Comparison of ENCODE assay signal across 26 cellular contexts in the genomic region with DNA sequence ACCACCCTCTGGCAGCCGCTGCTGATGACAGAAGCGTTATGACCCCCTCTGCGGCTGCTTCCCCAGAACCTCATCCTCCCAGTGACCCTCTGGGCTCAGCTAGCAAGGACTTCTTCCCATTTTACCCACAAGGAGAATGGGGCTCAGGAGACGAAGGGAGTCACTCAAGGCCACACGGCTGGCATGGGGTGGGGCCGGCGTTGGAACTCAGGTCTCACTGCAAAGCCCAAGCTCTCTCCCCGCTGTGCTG. TPM values are rescaled to one million over a fixed set of nuclear protein-coding genes. Genes with fewer than 3 reads are reported as not detected.
A peak's percentile ranks its signal among the peaks of the same experiment; 100 is the strongest.
DNase-seq lines count a peak whose midpoint lies in the region; ATAC-seq, FAIRE-seq and TF ChIP-seq lines count a peak whose summit lies in the region.
"Had no signal": no experiment of that assay in that cellular context is flagged by ENCODE, and none has a peak within 500 bp of the region (broad histone marks: within the 10 kb centered on the region; RNA-seq: fewer than 3 reads in every experiment).

No MANE protein-coding gene starts in this region.

- H3K9ac ChIP-seq in SK-N-MC (ENCODE audit: insufficient read length) = no peak overlapping the region
- H3K9ac ChIP-seq in K562 (ENCODE audit: insufficient read depth in 1 of 2, low read depth in 2 of 2, low read length in 2 of 2) = peak overlapping the region in 1 of 2 experiments; percentile 64; a peak in 1 of 4 replicates
- H3K9ac ChIP-seq in neural progenitor cell = no peak overlapping the region
- H3K9ac ChIP-seq: BLaER1 treated with 17β-estradiol and CSF1 and Interleukin-3, amounts not matched to agents 10 nM and 100 nM; GM23248 had no signal

- H4K20me1 ChIP-seq in K562 (replicated peaks; ENCODE audit: control insufficient read depth, insufficient read depth, low read length) (no peaks in the 10 kb centered on the region), neural progenitor cell (ENCODE audit: low read depth) (no peaks in the 10 kb centered on the region)

- H3K79me2 ChIP-seq in K562 (ENCODE audit: control insufficient read depth, insufficient read depth, low read length) (no peaks in the 10 kb centered on the region), neural progenitor cell (ENCODE audit: low read depth) (no peaks in the 10 kb centered on the region)

- H3K4me2 ChIP-seq in K562 (ENCODE audit: insufficient read depth, low read length) (no peak overlapping the region), neural progenitor cell (no peak overlapping the region)
- H3K4me2 ChIP-seq: A549; BLaER1 treated with 17β-estradiol and CSF1 and Interleukin-3, amounts not matched to agents 10 nM and 100 nM had no signal

- no peak for TF ChIP-seq RAD21 in K562 (CRISPR knock-in tag; conservative IDR thresholded peaks at IDR 0.05 in 1 of 2, IDR thresholded peaks at IDR 0.05 in 1 of 2)

- no peaks in the 10 kb centered on the region for H3F3A ChIP-seq in neural progenitor cell (ENCODE audit: low read depth)

- peaks cover 8% of the 10 kb centered on the region for H3K27me3 Mint-ChIP-seq in neural progenitor cell (ENCODE audit: insufficient read depth, low read depth)
- no peaks in the 10 kb centered on the region for H3K27me3 Mint-ChIP-seq in stimulated activated naive B cell treated with anti-CD40 and anti-IgM and Interleukin-4, amounts not matched to agents 10 μg/mL and 1 μg/mL and 100 μg/mL, for 72 hours
- H3K27me3 Mint-ChIP-seq: CD4-positive, alpha-beta T cell had no signal

- H3K9me3 ChIP-seq in SK-N-MC (ENCODE audit: low read depth, low read length) (no peaks in the 10 kb centered on the region), K562 (replicated peaks; ENCODE audit: control insufficient read depth, insufficient read depth, low read depth, low read length) (no peaks in the 10 kb centered on the region), neural progenitor cell (ENCODE audit: low read depth) (no peaks in the 10 kb centered on the region)
- H3K9me3 ChIP-seq in effector memory CD4-positive, alpha-beta T cell (ENCODE audit: control insufficient read depth, low read length) = no peaks in the 10 kb centered on the region
- H3K9me3 ChIP-seq: A549; BE2C; BLaER1 treated with 17β-estradiol and CSF1 and Interleukin-3, amounts not matched to agents 10 nM and 100 nM had no signal

- H3K4me3 Mint-ChIP-seq in neural progenitor cell = no peak overlapping the region
- no peak overlapping the region for H3K4me3 Mint-ChIP-seq in stimulated activated naive B cell treated with anti-CD40 and anti-IgM and Interleukin-4, amounts not matched to agents 10 μg/mL and 1 μg/mL and 100 μg/mL, for 72 hours
- H3K4me3 Mint-ChIP-seq: CD14-positive monocyte; CD4-positive, alpha-beta T cell; CD8-positive, alpha-beta memory T cell; H9 had no signal

- H3K4me3 ChIP-seq in SK-N-MC (no peak overlapping the region), K562 (no peak overlapping the region), neural progenitor cell (no peak overlapping the region)
- no peak overlapping the region for H3K4me3 ChIP-seq in effector memory CD4-positive, alpha-beta T cell (ENCODE audit: insufficient read depth, low read depth, low read length, poor library complexity, severe bottlenecking)
- H3K4me3 ChIP-seq: A549; BLaER1 treated with 17β-estradiol and CSF1 and Interleukin-3, amounts not matched to agents 10 nM and 100 nM; GM12878; GM23248 had no signal

- peak overlapping the region; percentile 77 for H2AFZ ChIP-seq in K562 (ENCODE audit: low read depth, low read length)
- no peak overlapping the region for H2AFZ ChIP-seq in neural progenitor cell (replicated peaks)
- H2AFZ ChIP-seq: GM23248 had no signal

- 58% methylated on average over 6 of the region's 8 CpGs for WGBS in K562 (ENCODE audit: insufficient coverage, low coverage, missing lambda C conversion rate)

- H3K36me3 Mint-ChIP-seq in neural progenitor cell = no peaks in the 10 kb centered on the region
- peaks cover 4 to 7% of the 10 kb centered on the region in 2 donors for H3K36me3 Mint-ChIP-seq in stimulated activated naive B cell treated with anti-CD40 and anti-IgM and Interleukin-4, amounts not matched to agents 10 μg/mL and 1 μg/mL and 100 μg/mL, for 72 hours
- H3K36me3 Mint-ChIP-seq: CD14-positive monocyte; CD8-positive, alpha-beta memory T cell had no signal

- peaks cover 9% of the 10 kb centered on the region for H3K4me1 Mint-ChIP-seq in neural progenitor cell
- peaks cover 6% of the 10 kb centered on the region in 2 donors for H3K4me1 Mint-ChIP-seq in stimulated activated naive B cell treated with anti-CD40 and anti-IgM and Interleukin-4, amounts not matched to agents 10 μg/mL and 1 μg/mL and 100 μg/mL, for 72 hours

- no peaks in the 10 kb centered on the region for H3K9me1 ChIP-seq in K562 (ENCODE audit: control insufficient read depth, insufficient read depth, low read length)

- TF ChIP-seq POLR2A in K562 (conservative IDR thresholded peaks at IDR 0.05) = no peak

- in situ Hi-C loops in K562 (cut with MboI) = no loop called here

- H3K27ac ChIP-seq in SK-N-MC (0 out of 2 replicates have a peak overlapping the region, but pooled peaks have one; percentile 36), K562 (ENCODE audit: extremely low read depth, low read depth, low read length) (no peak overlapping the region), neural progenitor cell (no peak overlapping the region)
- H3K27ac ChIP-seq in effector memory CD4-positive, alpha-beta T cell (ENCODE audit: insufficient read depth, low read length, poor library complexity, severe bottlenecking) = no peak overlapping the region
- H3K27ac ChIP-seq: A549; BLaER1 treated with 17β-estradiol and CSF1 and Interleukin-3, amounts not matched to agents 10 nM and 100 nM; GM23248 had no signal

- intact Hi-C loops in K562 (cut with micrococcal nuclease) = no loop called here

- no peak for TF ChIP-seq EP300 in K562 (IDR thresholded peaks at IDR 0.05; ENCODE audit: low read length)

- H3K4me1 ChIP-seq in K562 (replicated peaks in 1 of 2; ENCODE audit: control insufficient read depth in 2 of 2, insufficient read depth in 2 of 2, low read length in 2 of 2) (peaks cover 0 to 20% of the 10 kb centered on the region in 2 experiments; a peak in 4 of 5 replicates), neural progenitor cell (peaks cover 3% of the 10 kb centered on the region)
- no peaks in the 10 kb centered on the region for H3K4me1 ChIP-seq in effector memory CD4-positive, alpha-beta T cell (ENCODE audit: control insufficient read depth, insufficient read depth, low read length, poor library complexity, severe bottlenecking)

- peak; percentile 29 for FAIRE-seq in K562 (lab: Jason Lieb, UNC)
- FAIRE-seq: A549, D721Med, GM12878, GM19239 had no signal

- DNase-seq in SK-N-MC (ENCODE audit: low read depth, low spot score) = no peak
- no peak for DNase-seq in K562 (ENCODE audit: extremely low read depth in 1 of 4, low spot score in 3 of 4)
- no peak for DNase-seq in neural progenitor cell (ENCODE audit: low spot score)
- no peak for DNase-seq in stimulated activated naive B cell treated with anti-CD40 and anti-IgM and Interleukin-4, amounts not matched to agents 10 μg/mL and 1 μg/mL and 100 μg/mL, for 72 hours
- no peak for DNase-seq in NCI-H510A treated with DMSO at 0.1 percent for 48 hours (lab: John Stamatoyannopoulos, UW)
- DNase-seq in effector memory CD4-positive, alpha-beta T cell = no peak
- DNase-seq in middle frontal gyrus (ENCODE audit: extremely low spot score, low spot score) = no peak
- DNase-seq: 8988T; ACHN; AML-193; BE2C; CD4-positive, alpha-beta T cell; CD8-positive, alpha-beta memory T cell; DMS 273 treated with DMSO at 0.1 percent for 48 hours; DMS79; EL; GDM1; GM23248; H9 had no signal

- POLR2A ChIA-PET in K562 (lab: Yijun Ruan, JAX) = no interaction called here

- H3K27ac Mint-ChIP-seq in neural progenitor cell = peak overlapping the region; percentile 84
- peak overlapping the region; percentile 21 for H3K27ac Mint-ChIP-seq in stimulated activated naive B cell treated with anti-CD40 and anti-IgM and Interleukin-4, amounts not matched to agents 10 μg/mL and 1 μg/mL and 100 μg/mL, for 72 hours
- H3K27ac Mint-ChIP-seq: CD4-positive, alpha-beta T cell; H9 had no signal

- no peak for ATAC-seq in K562
- no peak for ATAC-seq in stimulated activated naive B cell treated with anti-CD40 and anti-IgM and Interleukin-4, amounts not matched to agents 10 μg/mL and 1 μg/mL and 100 μg/mL, for 72 hours (replicated peaks)
- ATAC-seq: A549, GM12878, HCT116 had no signal

- TF ChIP-seq CTCF in K562 (IDR thresholded peaks at IDR 0.05 in 2 of 3, conservative IDR thresholded peaks at IDR 0.05 in 1 of 3; ENCODE audit: insufficient read depth in 2 of 3, low read depth in 1 of 3, low read length in 3 of 3) (no peak), neural progenitor cell (IDR thresholded peaks at IDR 0.05) (no peak)

- no TSS peak for BruUV-seq in K562 (replicated peaks; lab: Mats Ljungman, UMichigan)

- no peaks in the 10 kb centered on the region for H3K27me3 ChIP-seq in K562 (ENCODE audit: control insufficient read depth in 2 of 2, insufficient read depth in 2 of 2, low read length in 2 of 2)
- no peaks in the 10 kb centered on the region for H3K27me3 ChIP-seq in neural progenitor cell
- no peaks in the 10 kb centered on the region for H3K27me3 ChIP-seq in effector memory CD4-positive, alpha-beta T cell (replicated peaks; ENCODE audit: control insufficient read depth, insufficient read depth, low read length, poor library complexity, severe bottlenecking)
- H3K27me3 ChIP-seq: BE2C; BLaER1 treated with 17β-estradiol and CSF1 and Interleukin-3, amounts not matched to agents 10 nM and 100 nM had no signal

- no peaks in the 10 kb centered on the region for H3K9me3 Mint-ChIP-seq in neural progenitor cell
- H3K9me3 Mint-ChIP-seq in stimulated activated naive B cell treated with anti-CD40 and anti-IgM and Interleukin-4, amounts not matched to agents 10 μg/mL and 1 μg/mL and 100 μg/mL, for 72 hours = no peaks in the 10 kb centered on the region
- H3K9me3 Mint-ChIP-seq: CD4-positive, alpha-beta T cell; CD8-positive, alpha-beta memory T cell; H9 had no signal

- CTCF ChIA-PET in K562 (lab: Yijun Ruan, JAX; ENCODE audit: low intra/inter-chr PET ratio) = no interaction called here

- no peaks in the 10 kb centered on the region for H3K36me3 ChIP-seq in SK-N-MC (ENCODE audit: insufficient read depth, low read length)
- H3K36me3 ChIP-seq in K562 (ENCODE audit: control insufficient read depth, insufficient read depth, low read length) = no peaks in the 10 kb centered on the region
- H3K36me3 ChIP-seq in neural progenitor cell = no peaks in the 10 kb centered on the region
- H3K36me3 ChIP-seq in effector memory CD4-positive, alpha-beta T cell (ENCODE audit: control insufficient read depth, insufficient read depth, low read length) = no peaks in the 10 kb centered on the region
- H3K36me3 ChIP-seq: BE2C had no signal

RNA-seq across cellular contexts. Expression of a gene that starts 16.8 kb away (rescaled TPM):
- 38.9 and 115 TPM in 2 replicates for total RNA-seq in K562 (2011; cell fraction: chromatin; rRNA removed; ENCODE audit: low replicate concordance)
- total RNA-seq in K562 (2011; cell fraction: nucleolus; rRNA removed) = 125 TPM in 2 replicates
- total RNA-seq in K562 (2011; cell fraction: nucleoplasm; rRNA removed) = 65.3 and 80.1 TPM in 2 replicates
- total RNA-seq in K562 (2014; rRNA removed) (31.0 and 42.6 TPM in 2 replicates), K562 (2014; rRNA removed; fragmentation: Illumina TruSeq; extraction: Trizol) (5.2 and 7.1 TPM in 2 replicates), K562 (2015; rRNA removed; fragmentation: Illumina TruSeq; extraction: Trizol) (18.2 and 19.5 TPM in 2 replicates), K562 (2021) (37.2 and 38.8 TPM in 2 replicates), neural progenitor cell (ENCODE audit: low replicate concordance) (16.2 and 33.5 TPM in 2 replicates)
- polyA plus RNA-seq in K562 (2011; rRNA removed) (16.7 and 26.9 TPM in 2 replicates), K562 (2014; fragmentation: Illumina TruSeq; extraction: Trizol) (13.8 and 22.6 TPM in 2 replicates), K562 (2014; fragmentation: Nextera tagmentation; extraction: Ambion mirVana) (under 1 TPM; 0.11 to 0.21 TPM), K562 (2014; rRNA removed) (27.8 and 31.5 TPM in 2 replicates)
- 23.3 and 36.3 TPM in 2 replicates for polyA plus RNA-seq in K562 (2011; cell fraction: cytosol; rRNA removed)
- 62.6 and 82.3 TPM in 2 replicates for polyA plus RNA-seq in K562 (2011; cell fraction: nucleus; rRNA removed)
- polyA plus RNA-seq in K562 (2012) = 27.0 and 67.0 TPM in 2 replicates
- 9.1 and 19.4 TPM in 2 replicates for polyA minus RNA-seq in K562 (2011; rRNA and poly(A)+ RNA removed)
- 28.2 and 36.8 TPM in 2 replicates for polyA minus RNA-seq in K562 (2011; cell fraction: cytosol; rRNA and poly(A)+ RNA removed)
- 28.8 and 33.5 TPM in 2 replicates for polyA minus RNA-seq in K562 (2011; cell fraction: nucleus; rRNA and poly(A)+ RNA removed)

RNA-seq across cellular contexts. Expression of a gene that starts 21.4 kb away (rescaled TPM):
- total RNA-seq in K562 (2011; cell fraction: chromatin; rRNA removed; ENCODE audit: low replicate concordance) = 3.5 and 3.8 TPM in 2 replicates
- 4.2 and 5.8 TPM in 2 replicates for total RNA-seq in K562 (2011; cell fraction: nucleolus; rRNA removed)
- total RNA-seq in K562 (2011; cell fraction: nucleoplasm; rRNA removed) = 4.4 and 4.5 TPM in 2 replicates
- total RNA-seq in K562 (2014; rRNA removed) = 5.2 and 7.5 TPM in 2 replicates
- 4.2 and 4.7 TPM in 2 replicates for total RNA-seq in K562 (2014; rRNA removed; fragmentation: Illumina TruSeq; extraction: Trizol)
- total RNA-seq in K562 (2015; rRNA removed; fragmentation: Illumina TruSeq; extraction: Trizol) = 4.7 and 5.6 TPM in 2 replicates
- total RNA-seq in K562 (2021) = 5.9 and 6.1 TPM in 2 replicates
- 6.9 and 8.9 TPM in 2 replicates for polyA plus RNA-seq in K562 (2011; rRNA removed)
- polyA plus RNA-seq in K562 (2011; cell fraction: cytosol; rRNA removed) = 10.5 and 12.7 TPM in 2 replicates
- 8.2 and 8.3 TPM in 2 replicates for polyA plus RNA-seq in K562 (2011; cell fraction: nucleus; rRNA removed)
- 6.6 and 12.2 TPM in 2 replicates for polyA plus RNA-seq in K562 (2012)
- 9.4 and 11.3 TPM in 2 replicates for polyA plus RNA-seq in K562 (2014; fragmentation: Illumina TruSeq; extraction: Trizol)
- under 1 TPM; 0.20 to 0.70 TPM for polyA plus RNA-seq in K562 (2014; fragmentation: Nextera tagmentation; extraction: Ambion mirVana)
- polyA plus RNA-seq in K562 (2014; rRNA removed) = 7.8 and 8.3 TPM in 2 replicates
- 3.1 and 3.3 TPM in 2 replicates for polyA minus RNA-seq in K562 (2011; rRNA and poly(A)+ RNA removed)
- polyA minus RNA-seq in K562 (2011; cell fraction: cytosol; rRNA and poly(A)+ RNA removed) = 1.7 and 1.8 TPM in 2 replicates
- 1.8 and 2.8 TPM in 2 replicates for polyA minus RNA-seq in K562 (2011; cell fraction: nucleus; rRNA and poly(A)+ RNA removed)
- 10.7 and 24.3 TPM in 2 replicates for total RNA-seq in neural progenitor cell (ENCODE audit: low replicate concordance)
